Comparison of ENCODE assay signal across 24 cellular contexts in genomic region chr2:9030190-9030589, GRCh38. TPM values are rescaled to one million over a fixed set of nuclear protein-coding genes. Genes with fewer than 3 reads are reported as not detected.
DNase-seq lines count a peak whose midpoint lies in the region; ATAC-seq and TF ChIP-seq lines count a peak whose summit lies in the region.
"Had no signal": no experiment of that assay in that cellular context is flagged by ENCODE, and none has a peak within 500 bp of the region (broad histone marks: within the 10 kb centered on the region; RNA-seq: fewer than 3 reads in every experiment).

No MANE protein-coding gene starts in this region.

- H3K4me3 ChIP-seq in IMR-90 (ENCODE audit: insufficient read depth, low read depth, low read length) (no peak overlapping the region), Panc1 (ENCODE audit: low read depth in 2 of 2, low read length in 2 of 2) (no peak overlapping the region), mucosa of descending colon (no peak overlapping the region), WERI-Rb-1 (ENCODE audit: low read depth, low read length) (no peak overlapping the region)
- H3K4me3 ChIP-seq: GM12878, SJSA1 had no signal

- H3K4me1 ChIP-seq in IMR-90 (ENCODE audit: control insufficient read depth, insufficient read depth, low read length) (peaks cover 10% of the 10 kb centered on the region), Panc1 (ENCODE audit: control insufficient read depth, insufficient read depth, low read length) (peaks cover 18% of the 10 kb centered on the region; the same call in 1 of the 2 replicates), mucosa of descending colon (ENCODE audit: low read depth) (peaks cover 2% of the 10 kb centered on the region)

- in situ Hi-C loops in IMR-90 (cut with MboI; ENCODE audit: low sequenced_read_pairs) (no loop called here), Panc1 (cut with HindIII; ENCODE audit: low pct_unique_long_range_greater_than_20kb, low sequenced_read_pairs) (no loop called here)

- H3K4me2 ChIP-seq in IMR-90 (ENCODE audit: low read depth, low read length): no peak overlapping the region

- no peak overlapping the region for H3K23ac ChIP-seq in IMR-90 (ENCODE audit: low read depth, low read length)

- peak overlapping the region; percentile 34; the same call in 1 of the 2 replicates for H4K91ac ChIP-seq in IMR-90 (ENCODE audit: insufficient read depth, low read depth, low read length)

- H3K27ac ChIP-seq in IMR-90 (ENCODE audit: insufficient read depth, low read length): no peak overlapping the region
- H3K27ac ChIP-seq in Panc1 (ENCODE audit: low read length): peak overlapping the region; percentile 57; the same call in 1 of the 2 replicates
- no peak overlapping the region for H3K27ac ChIP-seq in WERI-Rb-1
- H3K27ac ChIP-seq: 22Rv1, SJSA1 had no signal

- no peak overlapping the region for H4K5ac ChIP-seq in IMR-90 (ENCODE audit: low read depth, low read length)

- peak overlapping the region; percentile 86 for H2AK5ac ChIP-seq in IMR-90 (ENCODE audit: low read depth, low read length)

- no peak overlapping the region for H2BK20ac ChIP-seq in IMR-90 (ENCODE audit: low read depth, low read length)

- no peak overlapping the region for H3K18ac ChIP-seq in IMR-90 (ENCODE audit: low read depth, low read length)

- no peak overlapping the region for H4K8ac ChIP-seq in IMR-90 (ENCODE audit: low read depth in 2 of 2, low read length in 2 of 2)

- H2BK120ac ChIP-seq in IMR-90 (ENCODE audit: low read depth, low read length): no peak overlapping the region

- no peak overlapping the region for H3K14ac ChIP-seq in IMR-90 (replicated peaks; ENCODE audit: low read depth, low read length)

- H3K9me3 ChIP-seq in IMR-90 (ENCODE audit: control insufficient read depth, insufficient read depth, low read length): no peaks in the 10 kb centered on the region
- no peaks in the 10 kb centered on the region for H3K9me3 ChIP-seq in Panc1 (ENCODE audit: control insufficient read depth, insufficient read depth, low read depth, low read length)
- no peaks in the 10 kb centered on the region for H3K9me3 ChIP-seq in mucosa of descending colon
- no peaks in the 10 kb centered on the region for H3K9me3 ChIP-seq in WERI-Rb-1 (ENCODE audit: severe bottlenecking)
- H3K9me3 ChIP-seq: BE2C, SJSA1 had no signal

- no peak overlapping the region; the same call in 2 of the 3 replicates for H2BK15ac ChIP-seq in IMR-90 (ENCODE audit: low read depth, low read length)

- DNase-seq in NCI-H146 (lab: John Stamatoyannopoulos, UW): peak; percentile 50
- no peak for DNase-seq in NCI-H146 treated with DMSO at 0.1 percent for 48 hours (lab: John Stamatoyannopoulos, UW; ENCODE audit: unreplicated experiment)
- no peak for DNase-seq in IMR-90
- no peak for DNase-seq in Panc1 (ENCODE audit: low read depth, low spot score)
- peak in 1 of 3 donors; percentile 16 for DNase-seq in mucosa of descending colon
- no peak for DNase-seq in NCI-H345 treated with DMSO at 0.1 percent for 48 hours (lab: John Stamatoyannopoulos, UW; ENCODE audit: unreplicated experiment)
- DNase-seq in dedifferentiated amniotic fluid mesenchymal stem cell (ENCODE audit: extremely low spot score): no peak
- no peak for DNase-seq in WERI-Rb-1
- DNase-seq: BE2C; CD4-positive, CD25-positive, alpha-beta regulatory T cell; DMS53; EL; GDM1; NCI-H1048; NCI-H187; NCI-H2107; NCI-H510A; Right ventricle myocardium superior; T-cell had no signal

- H3K9ac ChIP-seq in IMR-90 (ENCODE audit: low read depth, low read length): no peak overlapping the region

- CTCF ChIA-PET in IMR-90 (lab: Yijun Ruan, JAX): no interaction called here
- CTCF ChIA-PET in Panc1 (lab: Charles Lee): interaction anchor here (0.6 kb wide), 1 partner anchor 19 kb away, joined by 12 read pairs; no protein-coding TSS in a partner anchor

- dilution Hi-C loops in IMR-90 (cut with HindIII; ENCODE audit: low sequenced_read_pairs, unreplicated experiment): no loop called here

- H3K4ac ChIP-seq in IMR-90 (ENCODE audit: low read depth, low read length): no peak overlapping the region

- no peaks in the 10 kb centered on the region for H4K20me1 ChIP-seq in IMR-90 (ENCODE audit: insufficient read depth, low read length)

- no peak overlapping the region for H3K56ac ChIP-seq in IMR-90 (ENCODE audit: extremely low read depth, insufficient read depth, low read length)

- no peak overlapping the region for H2AFZ ChIP-seq in IMR-90 (replicated peaks; ENCODE audit: low read length, poor library complexity)

- BruUV-seq in IMR-90 (replicated peaks; lab: Mats Ljungman, UMichigan) (no TSS peak), Panc1 (replicated peaks; lab: Mats Ljungman, UMichigan) (no TSS peak)

- no peak overlapping the region for H2AK9ac ChIP-seq in IMR-90 (replicated peaks; ENCODE audit: low read depth, low read length, poor library complexity)

- H3K27me3 ChIP-seq in IMR-90 (ENCODE audit: control insufficient read depth, insufficient read depth, low read length): no peaks in the 10 kb centered on the region
- no peaks in the 10 kb centered on the region; the same call in 1 of the 2 replicates for H3K27me3 ChIP-seq in Panc1 (ENCODE audit: control insufficient read depth, insufficient read depth, low read length)
- H3K27me3 ChIP-seq in WERI-Rb-1 (ENCODE audit: insufficient read depth, low read depth, severe bottlenecking): no peaks in the 10 kb centered on the region
- H3K27me3 ChIP-seq: BE2C, SJSA1 had no signal

- whole genome bisulfite sequencing in IMR-90 (ENCODE audit: extremely low coverage in 2 of 2, insufficient read length in 1 of 2), 2 experiments: 100% methylated on average over 2 of the region's 6 CpGs; no CpG with 5 or more reads in 1 of the 2 experiments

- intact Hi-C loops in IMR-90 (cut with micrococcal nuclease) (no loop called here), Panc1 (cut with micrococcal nuclease; ENCODE audit: unreplicated experiment) (no loop called here), mucosa of descending colon (cut with DNase I, micrococcal nuclease) (no loop called here)

- H2BK5ac ChIP-seq in IMR-90 (ENCODE audit: low read depth, low read length, poor library complexity, severe bottlenecking): no peak overlapping the region

- TF ChIP-seq RAD21 in IMR-90 (IDR thresholded peaks at IDR 0.05; ENCODE audit: low read length): no peak

- H3K9me1 ChIP-seq in IMR-90 (ENCODE audit: insufficient read depth, low read length): no peaks in the 10 kb centered on the region; the same call in 1 of the 2 replicates

- TF ChIP-seq CTCF in IMR-90 (conservative IDR thresholded peaks at IDR 0.05; ENCODE audit: low read depth, low read length) (no peak), Panc1 (IDR thresholded peaks at IDR 0.05) (no peak), mucosa of descending colon (IDR thresholded peaks at IDR 0.05) (no peak), WERI-Rb-1 (IDR thresholded peaks at IDR 0.05; ENCODE audit: low read depth, low read length) (no peak)

- TF ChIP-seq POLR2A in IMR-90 (IDR thresholded peaks at IDR 0.05; ENCODE audit: low read depth, low read length): no peak

- POLR2A ChIA-PET in IMR-90 (lab: Charles Lee; ENCODE audit: unreplicated experiment) (interaction anchor here (0.6 kb wide), 1 partner anchor 83 kb away, joined by 6 read pairs; no protein-coding TSS in a partner anchor), Panc1 (lab: Charles Lee) (no interaction called here)

- H3K36me3 ChIP-seq in IMR-90 (ENCODE audit: control insufficient read depth, insufficient read depth, low read length) (no peaks in the 10 kb centered on the region), Panc1 (ENCODE audit: control insufficient read depth, insufficient read depth, low read length) (no peaks in the 10 kb centered on the region), mucosa of descending colon (ENCODE audit: low read depth) (no peaks in the 10 kb centered on the region), WERI-Rb-1 (no peaks in the 10 kb centered on the region)
- H3K36me3 ChIP-seq: BE2C, SJSA1 had no signal

- H3K79me1 ChIP-seq in IMR-90 (ENCODE audit: low read depth in 1 of 2, low read length in 2 of 2): no peaks in the 10 kb centered on the region

- ATAC-seq in IMR-90 (ENCODE audit: low read depth): no peak
- ATAC-seq in Panc1: no peak
- ATAC-seq in mucosa of descending colon: peak; percentile 31
- ATAC-seq: GM12878, HCT116, T-cell had no signal

TF ChIP-seq in IMR-90, 13 proteins besides CTCF, POLR2A, EP300 and RAD21:
- TF ChIP-seq MAZ (IDR thresholded peaks at IDR 0.05; ENCODE audit: borderline replicate concordance, low read depth, low read length) (no peak), BHLHE40 (IDR thresholded peaks at IDR 0.05; ENCODE audit: low read depth, low read length) (no peak), CHD1 (IDR thresholded peaks at IDR 0.05; ENCODE audit: low read depth, low read length) (no peak), MXI1 (IDR thresholded peaks at IDR 0.05; ENCODE audit: borderline replicate concordance, low read depth, low read length) (no peak), ELK1 (IDR thresholded peaks at IDR 0.05; ENCODE audit: borderline replicate concordance, low read depth, low read length) (no peak), SMC3 (IDR thresholded peaks at IDR 0.05; ENCODE audit: low read depth, low read length) (no peak), USF2 (IDR thresholded peaks at IDR 0.05; ENCODE audit: low read depth, low read length) (no peak), RCOR1 (IDR thresholded peaks at IDR 0.05; ENCODE audit: insufficient replicate concordance, low read length) (no peak)

RNA-seq across cellular contexts. Expression of gene MBOAT2, which starts 26.7 kb away (rescaled TPM):
- total RNA-seq in IMR-90 (2012; rRNA removed): 91.7 and 102 TPM in 2 replicates
- 33.0 and 33.9 TPM in 2 replicates for polyA plus RNA-seq in IMR-90 (2012; rRNA removed)
- 6.0 and 6.4 TPM in 2 replicates for polyA plus RNA-seq in IMR-90 (2012; cell fraction: cytosol; rRNA removed)
- 30.6 and 203 TPM in 2 replicates for polyA plus RNA-seq in IMR-90 (2012; cell fraction: nucleus; rRNA removed; ENCODE audit: low replicate concordance)
- total RNA-seq in Panc1 (2021; ENCODE audit: unreplicated experiment): 34.8 TPM
- polyA plus RNA-seq in Panc1 (2012; ENCODE audit: insufficient read length): 21.2 TPM
- 10 to 100 TPM; 36.1 to 65.6 (median 50.6) TPM for total RNA-seq in mucosa of descending colon
- polyA plus RNA-seq: IgD-negative memory B cell had no signal
